8 cellular contexts compared by ENCODE assay signal in genomic region chr6:46652603-46653438, GRCh38.
DNase-seq lines count a peak whose midpoint lies in the region; ATAC-seq and TF ChIP-seq lines count a peak whose summit lies in the region.

CYP39A1 (minus strand) TSS chr6:46652818; CDS start chr6:46652582, 236 bp downstream.
SLC25A27 (plus strand) TSS chr6:46652975; CDS start chr6:46653193, 218 bp downstream.

- H3K27ac Mint-ChIP-seq in activated naive CD8-positive, alpha-beta T cell: no peak within 1 kb of the TSS

- DNase-seq in ELR (ENCODE audit: low read depth): peak; percentile 89
- peak; percentile 93 for DNase-seq in HEK293T (ENCODE audit: extremely low spot score)
- peak; percentile 80 for DNase-seq in NAMALWA (ENCODE audit: low spot score)
- DNase-seq in glomerular visceral epithelial cell (ENCODE audit: extremely low spot score): peak; percentile 80
- peak; percentile 53 to 98 (median 90) for DNase-seq in nucleus accumbens (lab: John Stamatoyannopoulos, UW)
- DNase-seq in superior temporal gyrus (ENCODE audit: extremely low spot score): peak; percentile 96

- POLR2A ChIA-PET in HEK293T (lab: Yijun Ruan, JAX): interaction anchor here (0.9 kb wide), 1 partner anchor 22 kb away, joined by 3 read pairs; no protein-coding TSS in a partner anchor

- H3K4me3 Mint-ChIP-seq in activated naive CD8-positive, alpha-beta T cell: peak within 1 kb of the TSS; percentile 90

- H3K27me3 Mint-ChIP-seq in activated naive CD8-positive, alpha-beta T cell: peaks cover 30% of the 10 kb centered on the region

- H3K36me3 Mint-ChIP-seq in activated naive CD8-positive, alpha-beta T cell: no peaks in the 10 kb centered on the region

- no peaks in the 10 kb centered on the region for H3K9me3 Mint-ChIP-seq in activated naive CD8-positive, alpha-beta T cell (ENCODE audit: low read depth)

- ATAC-seq in SK-N-SH treated with all-trans-retinoic acid at 6 μM for 48 hours: peak; percentile 99

- H3K4me1 Mint-ChIP-seq in activated naive CD8-positive, alpha-beta T cell (ENCODE audit: low read depth): peaks cover 13% of the 10 kb centered on the region

- CTCF ChIA-PET in HEK293T (lab: Yijun Ruan, JAX): no interaction called here

TF ChIP-seq in HEK293T, 16 proteins besides CTCF, POLR2A, EP300 and RAD21:
- TF ChIP-seq CTBP1 (IDR thresholded peaks at IDR 0.05; ENCODE audit: borderline replicate concordance) (no peak), PKNOX1 (IDR thresholded peaks at IDR 0.05) (peak; percentile 92)

TF ChIP-seq in SK-N-SH treated with all-trans-retinoic acid at 6 μM for 48 hours, 23 proteins besides CTCF, POLR2A, EP300 and RAD21:
- TF ChIP-seq TSHZ2 (CRISPR knock-in tag; IDR thresholded peaks at IDR 0.05): no peak
- TF ChIP-seq ZFP3 (CRISPR knock-in tag; IDR thresholded peaks at IDR 0.05): no peak
- no peak for TF ChIP-seq ARNTL (CRISPR knock-in tag; IDR thresholded peaks at IDR 0.05; ENCODE audit: borderline replicate concordance, low read depth)
- no peak for TF ChIP-seq ISL1 (CRISPR knock-in tag; IDR thresholded peaks at IDR 0.05)
- no peak for TF ChIP-seq BACH2 (CRISPR knock-in tag; IDR thresholded peaks at IDR 0.05; ENCODE audit: borderline replicate concordance)
- no peak for TF ChIP-seq PPARA (CRISPR knock-in tag; IDR thresholded peaks at IDR 0.05; ENCODE audit: borderline replicate concordance)
- TF ChIP-seq ZFP30 (CRISPR knock-in tag; IDR thresholded peaks at IDR 0.05): no peak
- no peak for TF ChIP-seq ZC3H10 (CRISPR knock-in tag; IDR thresholded peaks at IDR 0.05)
- no peak for TF ChIP-seq PATZ1 (CRISPR knock-in tag; IDR thresholded peaks at IDR 0.05; ENCODE audit: borderline replicate concordance)
- no peak for TF ChIP-seq TOX (CRISPR knock-in tag; IDR thresholded peaks at IDR 0.05; ENCODE audit: borderline replicate concordance)

Comparison
In these comparisons a context has a peak if more than half of its experiments do, and no peak if none do; other contexts are left out.
1. Peak in every context shown above with its lines: DNase-seq and ATAC-seq.